14 cellular contexts compared by ENCODE assay signal in genomic region chr16:85401917-85402766, GRCh38.
A peak's percentile ranks its signal among the peaks of the same experiment; 100 is the strongest.
DNase-seq lines count a peak whose midpoint lies in the region; ATAC-seq and TF ChIP-seq lines count a peak whose summit lies in the region.
"Had no signal": no experiment of that assay in that cellular context is flagged by ENCODE, and none has a peak within 500 bp of the region (broad histone marks: within the 10 kb centered on the region; RNA-seq: fewer than 3 reads in every experiment).

No MANE protein-coding gene starts in this region.

- no peak for ATAC-seq in Right ventricle myocardium inferior

- H3K9me3 ChIP-seq in right atrium auricular region = no peaks in the 10 kb centered on the region
- H3K9me3 ChIP-seq in transverse colon = no peaks in the 10 kb centered on the region
- H3K9me3 ChIP-seq: ascending aorta, neutrophil, tibial artery had no signal

- no peaks in the 10 kb centered on the region for H3K27me3 ChIP-seq in right atrium auricular region
- H3K27me3 ChIP-seq in transverse colon = no peaks in the 10 kb centered on the region
- H3K27me3 ChIP-seq: ascending aorta, SJSA1, tibial artery had no signal

- H3K4me1 ChIP-seq in right atrium auricular region (peaks cover 0 to 9% of the 10 kb centered on the region in 2 donors), transverse colon (no peaks in the 10 kb centered on the region)
- H3K4me1 ChIP-seq: ascending aorta had no signal

- no peak for TF ChIP-seq CTCF in right atrium auricular region (IDR thresholded peaks at IDR 0.05)
- TF ChIP-seq CTCF in chondrocyte (IDR thresholded peaks at IDR 0.05) = no peak
- no peak for TF ChIP-seq CTCF in mesothelial cell of epicardium (IDR thresholded peaks at IDR 0.05; ENCODE audit: unreplicated experiment)
- no peak for TF ChIP-seq CTCF in transverse colon (IDR thresholded peaks at IDR 0.05)

- H3K4me3 Mint-ChIP-seq in chondrocyte (ENCODE audit: unreplicated experiment) (no peak overlapping the region), mesothelial cell of epicardium (no peak overlapping the region)
- H3K4me3 Mint-ChIP-seq: B cell had no signal

- H3K36me3 ChIP-seq in right atrium auricular region (no peaks in the 10 kb centered on the region), transverse colon (no peaks in the 10 kb centered on the region)
- H3K36me3 ChIP-seq: ascending aorta, neutrophil, tibial artery had no signal

- H3K27ac ChIP-seq in right atrium auricular region (no peak overlapping the region), transverse colon (no peak overlapping the region)
- H3K27ac ChIP-seq: ascending aorta, neutrophil, SJSA1, tibial artery had no signal

- H3K36me3 Mint-ChIP-seq in chondrocyte (ENCODE audit: low read depth) (no peaks in the 10 kb centered on the region), mesothelial cell of epicardium (no peaks in the 10 kb centered on the region)

- no peak for TF ChIP-seq EP300 in transverse colon (IDR thresholded peaks at IDR 0.05; ENCODE audit: low read depth)

- no peaks in the 10 kb centered on the region for H3K9me3 Mint-ChIP-seq in chondrocyte (ENCODE audit: low read depth)
- H3K9me3 Mint-ChIP-seq in mesothelial cell of epicardium = no peaks in the 10 kb centered on the region

- H3K4me3 ChIP-seq in right atrium auricular region = no peak overlapping the region
- no peak overlapping the region for H3K4me3 ChIP-seq in transverse colon
- H3K4me3 ChIP-seq: ascending aorta, SJSA1, tibial artery had no signal

- H3K4me1 Mint-ChIP-seq in chondrocyte (ENCODE audit: low read depth) = peaks cover 23% of the 10 kb centered on the region
- peaks cover 16% of the 10 kb centered on the region for H3K4me1 Mint-ChIP-seq in mesothelial cell of epicardium
- H3K4me1 Mint-ChIP-seq: B cell had no signal

- DNase-seq in Right ventricle myocardium inferior (ENCODE audit: missing footprints) (peak; percentile 33), right atrium auricular region (ENCODE audit: low spot score) (no peak), chondrocyte (ENCODE audit: low spot score) (peak; percentile 65), mesothelial cell of epicardium (ENCODE audit: low spot score in 2 of 2, unreplicated experiment in 2 of 2) (peak; percentile 12 to 34), NCI-H774 (lab: John Stamatoyannopoulos, UW) (no peak), transverse colon (no peak), NK-92 (lab: John Stamatoyannopoulos, UW; ENCODE audit: unreplicated experiment) (no peak), DMS79 (lab: John Stamatoyannopoulos, UW) (no peak)
- DNase-seq: mammary epithelial cell had no signal

- H3K27ac Mint-ChIP-seq in chondrocyte (ENCODE audit: unreplicated experiment) (no peak overlapping the region), mesothelial cell of epicardium (no peak overlapping the region)
- H3K27ac Mint-ChIP-seq: B cell had no signal

- intact Hi-C loops in Right ventricle myocardium inferior (cut with DNase I) (no loop called here), transverse colon (cut with DNase I; ENCODE audit: low total_unique reads) (no loop called here)

- no peak for TF ChIP-seq POLR2A in transverse colon (IDR thresholded peaks at IDR 0.05)

- WGBS in transverse colon (ENCODE audit: low coverage in 1 of 2), 2 donors = 91 to 100% methylated on average over 2 to 29 of the region's 30 CpGs

- H3K27me3 Mint-ChIP-seq in chondrocyte (ENCODE audit: low read depth) (no peaks in the 10 kb centered on the region), mesothelial cell of epicardium (ENCODE audit: low read depth) (no peaks in the 10 kb centered on the region)

- in situ Hi-C loops in transverse colon (cut with MboI; ENCODE audit: low pct_ligation_motif_present in 1 of 4, low pct_unique_long_range_greater_than_20kb in 1 of 4, low sequenced_read_pairs in 3 of 4) = loop anchor here in 1 of 4 donors (25.0 kb wide), 1 partner anchor 310 kb away; no protein-coding TSS in a partner anchor

Comparison
In these comparisons a context has a peak if more than half of its experiments do, and no peak if none do; other contexts are left out.
1. DNase-seq: peak in Right ventricle myocardium inferior (single experiment), chondrocyte (single experiment) and mesothelial cell of epicardium (2 of 2); none in right atrium auricular region (single experiment), NCI-H774 (single experiment), transverse colon (single experiment), NK-92 (single experiment) and DMS79 (single experiment).